Comparison of ENCODE assay signal across 17 cellular contexts in the genomic region with DNA sequence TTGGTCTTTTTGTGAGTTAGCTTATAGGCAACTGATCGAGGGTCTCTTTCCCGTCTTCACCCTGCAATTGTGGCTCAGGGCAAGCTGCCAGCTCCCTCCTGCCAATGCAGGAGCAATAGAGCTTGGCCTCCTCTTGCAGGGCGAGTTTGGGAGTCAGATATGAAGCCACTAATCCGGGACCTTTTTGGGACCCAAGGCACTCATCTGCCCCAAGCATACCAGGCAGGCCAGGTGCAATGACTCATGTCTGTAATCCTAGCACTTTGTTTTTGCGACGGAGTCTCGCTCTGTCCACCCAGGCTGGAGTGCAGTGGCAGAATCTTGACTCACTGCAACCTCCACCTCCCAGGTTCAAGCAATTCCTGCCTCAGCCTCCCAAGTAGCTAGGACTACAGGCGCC. TPM values are rescaled to one million over a fixed set of nuclear protein-coding genes. Genes with fewer than 3 reads are reported as not detected.
DNase-seq lines count a peak whose midpoint lies in the region; TF ChIP-seq lines count a peak whose summit lies in the region.
"Had no signal": no experiment of that assay in that cellular context is flagged by ENCODE, and none has a peak within 500 bp of the region (broad histone marks: within the 10 kb centered on the region; RNA-seq: fewer than 3 reads in every experiment).

No MANE protein-coding gene starts in this region.

- H3K4me3 ChIP-seq in brain microvascular endothelial cell (ENCODE audit: low read depth, low read length): no peak overlapping the region
- no peak overlapping the region for H3K4me3 ChIP-seq in left ventricle myocardium inferior
- H3K4me3 ChIP-seq: colonic mucosa, skin epidermis had no signal

- TF ChIP-seq CTCF in brain microvascular endothelial cell (IDR thresholded peaks at IDR 0.05; ENCODE audit: low read depth, low read length, missing control alignments) (no peak), left ventricle myocardium inferior (IDR thresholded peaks at IDR 0.05; ENCODE audit: borderline replicate concordance) (no peak)

- CTCF ChIA-PET in activated CD4-positive, alpha-beta memory T cell treated with anti-CD3 and anti-CD28 coated beads for 36 hours (lab: Charles Lee): no interaction called here

- no peaks in the 10 kb centered on the region for H3K27me3 Mint-ChIP-seq in activated CD4-positive, alpha-beta memory T cell treated with anti-CD3 and anti-CD28 coated beads for 36 hours

- H3K36me3 ChIP-seq in brain microvascular endothelial cell (replicated peaks): peaks cover 75% of the 10 kb centered on the region
- H3K36me3 ChIP-seq in left ventricle myocardium inferior: peaks cover 85% of the 10 kb centered on the region
- H3K36me3 ChIP-seq: colonic mucosa had no signal

- H3K27ac ChIP-seq in brain microvascular endothelial cell (no peak overlapping the region), left ventricle myocardium inferior (replicated peaks) (no peak overlapping the region)
- H3K27ac ChIP-seq: colonic mucosa had no signal

- no peak overlapping the region for H3K4me3 Mint-ChIP-seq in activated CD4-positive, alpha-beta memory T cell treated with anti-CD3 and anti-CD28 coated beads for 36 hours
- H3K4me3 Mint-ChIP-seq: immature natural killer cell had no signal

- no peaks in the 10 kb centered on the region for H3K9me3 Mint-ChIP-seq in activated CD4-positive, alpha-beta memory T cell treated with anti-CD3 and anti-CD28 coated beads for 36 hours
- H3K9me3 Mint-ChIP-seq: immature natural killer cell had no signal

- no peaks in the 10 kb centered on the region for H3K4me1 ChIP-seq in left ventricle myocardium inferior
- H3K4me1 ChIP-seq: colonic mucosa had no signal

- DNase-seq in NCI-H2196 (lab: John Stamatoyannopoulos, UW; ENCODE audit: unreplicated experiment) (peak; percentile 19), NCI-H2196 treated with DMSO at 0.1 percent for 48 hours (lab: John Stamatoyannopoulos, UW; ENCODE audit: unreplicated experiment) (no peak), brain microvascular endothelial cell (peak; percentile 19), left kidney (ENCODE audit: low read depth, low spot score) (peak; percentile 83), left ventricle myocardium inferior (no peak), posterior vena cava (ENCODE audit: low spot score) (no peak)
- no peak for DNase-seq in stimulated activated CD4-positive, alpha-beta T cell treated with anti-CD3 and anti-CD28 coated beads, Interleukin-2, amount 100 ng/mL, for 48 hours
- DNase-seq in activated CD4-positive, alpha-beta memory T cell treated with anti-CD3 and anti-CD28 coated beads for 36 hours: no peak
- DNase-seq: activated effector memory CD4-positive, alpha-beta T cell treated with Interleukin-2 at 50 U/mL for 16 hours; anterior cingulate cortex; colonic mucosa; glutamatergic neuron; immature natural killer cell; NCI-H1092; NCI-H2107; nucleus accumbens had no signal

- intact Hi-C loops in left ventricle myocardium inferior (cut with micrococcal nuclease) (no loop called here), posterior vena cava (cut with DNase I) (no loop called here)
- intact Hi-C loops in activated CD4-positive, alpha-beta memory T cell treated with anti-CD3 and anti-CD28 coated beads for 36 hours (cut with micrococcal nuclease): no loop called here

- H3K9me3 ChIP-seq in left ventricle myocardium inferior (replicated peaks): no peaks in the 10 kb centered on the region
- H3K9me3 ChIP-seq: colonic mucosa had no signal

- POLR2A ChIA-PET in activated CD4-positive, alpha-beta memory T cell treated with anti-CD3 and anti-CD28 coated beads for 36 hours (lab: Charles Lee): no interaction called here

- H3K27me3 ChIP-seq in brain microvascular endothelial cell (replicated peaks) (no peaks in the 10 kb centered on the region), left ventricle myocardium inferior (ENCODE audit: low read depth) (no peaks in the 10 kb centered on the region)
- H3K27me3 ChIP-seq: colonic mucosa had no signal

- no peak overlapping the region for H3K27ac Mint-ChIP-seq in activated CD4-positive, alpha-beta memory T cell treated with anti-CD3 and anti-CD28 coated beads for 36 hours
- H3K27ac Mint-ChIP-seq: immature natural killer cell had no signal

- H3K36me3 Mint-ChIP-seq in activated CD4-positive, alpha-beta memory T cell treated with anti-CD3 and anti-CD28 coated beads for 36 hours: peaks cover 6% of the 10 kb centered on the region

- in situ Hi-C loops in brain microvascular endothelial cell (cut with HindIII; ENCODE audit: low pct_ligation_motif_present, low sequenced_read_pairs): no loop called here

- H3K4me1 Mint-ChIP-seq in activated CD4-positive, alpha-beta memory T cell treated with anti-CD3 and anti-CD28 coated beads for 36 hours (ENCODE audit: low read depth): no peaks in the 10 kb centered on the region

RNA-seq across cellular contexts. Expression of a gene that starts 21.1 kb away (rescaled TPM):
- total RNA-seq in left ventricle myocardium inferior (10.1 TPM), posterior vena cava (10 to 100 TPM; 19.4 to 22.3 TPM)
- total RNA-seq in activated CD4-positive, alpha-beta memory T cell treated with anti-CD3 and anti-CD28 coated beads for 36 hours: 10 to 100 TPM; 16.4 to 16.9 TPM

Comparison
In these comparisons a context has a peak if more than half of its experiments do, and no peak if none do; other contexts are left out.
1. DNase-seq: peak in NCI-H2196 (single experiment), brain microvascular endothelial cell (single experiment) and left kidney (single experiment); none in NCI-H2196 treated with DMSO at 0.1 percent for 48 hours (single experiment), stimulated activated CD4-positive, alpha-beta T cell treated with anti-CD3 and anti-CD28 coated beads, Interleukin-2, amount 100 ng/mL, for 48 hours (0 of 2), left ventricle myocardium inferior (single experiment), posterior vena cava (single experiment) and activated CD4-positive, alpha-beta memory T cell treated with anti-CD3 and anti-CD28 coated beads for 36 hours (single experiment).